Comparison of ENCODE assay signal across 8 cellular contexts in genomic region chr2:56009758-56010534, GRCh38.
DNase-seq lines count a peak whose midpoint lies in the region; ATAC-seq and TF ChIP-seq lines count a peak whose summit lies in the region.

No MANE protein-coding gene starts in this region.

- DNase-seq in GM12864 (ENCODE audit: low read depth): no peak
- peak; percentile 20 to 27 for DNase-seq in NCI-H187 (lab: John Stamatoyannopoulos, UW)
- DNase-seq in astrocyte of the hippocampus (ENCODE audit: low read depth, low spot score): peak; percentile 56
- DNase-seq in medulla oblongata (ENCODE audit: extremely low spot score): peak; percentile 70
- DNase-seq in GOT3 (lab: John Stamatoyannopoulos, UW): no peak
- DNase-seq in activated CD4-positive, alpha-beta T cell treated with anti-CD3 and anti-CD28 coated beads, Interleukin-2, amount 10 ng/mL, durations not matched to agents 24 days and 14 days: no peak
- no peak for DNase-seq in stimulated activated naive CD4-positive, alpha-beta T cell treated with Interleukin-2 at 50 U/mL for 16 hours (lab: John Stamatoyannopoulos, UW)

- no peaks in the 10 kb centered on the region for H3K4me1 Mint-ChIP-seq in activated CD4-positive, alpha-beta T cell treated with anti-CD3 and anti-CD28 coated beads, Interleukin-2, amount 10 ng/mL, durations not matched to agents 24 days and 14 days

- peak; percentile 35 for TF ChIP-seq CTCF in GM12864 (IDR thresholded peaks at IDR 0.05; ENCODE audit: low read depth, low read length, missing control alignments)

- H3K9me3 Mint-ChIP-seq in activated CD4-positive, alpha-beta T cell treated with anti-CD3 and anti-CD28 coated beads, Interleukin-2, amount 10 ng/mL, durations not matched to agents 24 days and 14 days: no peaks in the 10 kb centered on the region

- H3K4me3 ChIP-seq in GM12864 (ENCODE audit: low read depth, low read length): no peak overlapping the region

- no peaks in the 10 kb centered on the region for H3K27me3 Mint-ChIP-seq in activated CD4-positive, alpha-beta T cell treated with anti-CD3 and anti-CD28 coated beads, Interleukin-2, amount 10 ng/mL, durations not matched to agents 24 days and 14 days

- H3K36me3 Mint-ChIP-seq in activated CD4-positive, alpha-beta T cell treated with anti-CD3 and anti-CD28 coated beads, Interleukin-2, amount 10 ng/mL, durations not matched to agents 24 days and 14 days (ENCODE audit: low read depth): no peaks in the 10 kb centered on the region

- intact Hi-C loops in activated CD4-positive, alpha-beta T cell treated with anti-CD3 and anti-CD28 coated beads, Interleukin-2, amount 10 ng/mL, durations not matched to agents 24 days and 14 days (cut with micrococcal nuclease): no loop called here

- no peak for ATAC-seq in HG02970 (IDR thresholded peaks at IDR 0.05; ENCODE audit: low FRiP score, unreplicated experiment)

- no peak overlapping the region for H3K27ac Mint-ChIP-seq in activated CD4-positive, alpha-beta T cell treated with anti-CD3 and anti-CD28 coated beads, Interleukin-2, amount 10 ng/mL, durations not matched to agents 24 days and 14 days

- no peak overlapping the region for H3K4me3 Mint-ChIP-seq in activated CD4-positive, alpha-beta T cell treated with anti-CD3 and anti-CD28 coated beads, Interleukin-2, amount 10 ng/mL, durations not matched to agents 24 days and 14 days

Comparison
In these comparisons a context has a peak if more than half of its experiments do, and no peak if none do; other contexts are left out.
1. DNase-seq: peak in NCI-H187 (2 of 2), astrocyte of the hippocampus (single experiment) and medulla oblongata (single experiment); none in GM12864 (single experiment), GOT3 (single experiment), activated CD4-positive, alpha-beta T cell treated with anti-CD3 and anti-CD28 coated beads, Interleukin-2, amount 10 ng/mL, durations not matched to agents 24 days and 14 days (single experiment) and stimulated activated naive CD4-positive, alpha-beta T cell treated with Interleukin-2 at 50 U/mL for 16 hours (single experiment).